Comparison of ENCODE assay signal across 1 cellular context in genomic region chr9:135335691-135336181, GRCh38.
TF ChIP-seq lines count a peak whose summit lies in the region.

No MANE protein-coding gene starts in this region.

TF ChIP-seq in SK-N-SH treated with all-trans-retinoic acid at 6 μM for 48 hours, 23 proteins besides CTCF, POLR2A, EP300 and RAD21 (continued from another document):
- TF ChIP-seq CREB5 (CRISPR knock-in tag; IDR thresholded peaks at IDR 0.05; ENCODE audit: low read depth) (no peak), OSR1 (CRISPR knock-in tag; IDR thresholded peaks at IDR 0.05) (no peak), ZNF8 (CRISPR knock-in tag; IDR thresholded peaks at IDR 0.05) (no peak), ESRRG (CRISPR knock-in tag; IDR thresholded peaks at IDR 0.05) (no peak), ZC3H10 (CRISPR knock-in tag; IDR thresholded peaks at IDR 0.05) (no peak)
